Comparison of ENCODE assay signal across 16 cellular contexts in the genomic region with DNA sequence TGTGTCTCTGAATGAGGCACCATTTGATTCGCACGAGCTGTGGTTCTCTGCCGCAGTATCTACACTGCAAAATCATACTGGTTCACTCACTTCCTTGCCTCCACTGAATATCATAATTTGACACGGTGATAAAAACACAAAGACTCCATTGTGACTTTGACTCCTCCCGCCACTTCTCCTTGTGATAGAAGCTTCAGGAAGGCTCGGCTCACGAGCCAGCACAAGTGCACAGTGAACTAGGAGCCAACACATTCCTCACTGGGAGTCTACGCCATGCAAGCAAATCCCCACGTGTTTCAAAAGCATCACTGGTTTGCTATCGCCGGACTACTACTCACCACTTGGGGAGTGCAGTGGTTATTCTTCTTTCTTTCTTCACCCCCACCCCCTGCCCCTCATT.
A peak's percentile ranks its signal among the peaks of the same experiment; 100 is the strongest.
DNase-seq lines count a peak whose midpoint lies in the region; ATAC-seq and TF ChIP-seq lines count a peak whose summit lies in the region.
"Had no signal": no experiment of that assay in that cellular context is flagged by ENCODE, and none has a peak within 500 bp of the region (broad histone marks: within the 10 kb centered on the region; RNA-seq: fewer than 3 reads in every experiment).

No MANE protein-coding gene starts in this region.

- no peaks in the 10 kb centered on the region for H3K36me3 ChIP-seq in RWPE2 (ENCODE audit: low read depth)
- H3K36me3 ChIP-seq in neural progenitor cell: no peaks in the 10 kb centered on the region
- H3K36me3 ChIP-seq: BE2C, HAP-1 had no signal

- peak overlapping the region; percentile 67 for H3K27ac Mint-ChIP-seq in neural progenitor cell
- H3K27ac Mint-ChIP-seq: CD4-positive, alpha-beta memory T cell had no signal

- H3K4me2 ChIP-seq in neural progenitor cell: no peak overlapping the region
- H3K4me2 ChIP-seq: A549 had no signal

- H3K27me3 ChIP-seq in RWPE2 (ENCODE audit: insufficient read depth, poor library complexity, severe bottlenecking) (no peaks in the 10 kb centered on the region), neural progenitor cell (no peaks in the 10 kb centered on the region)
- H3K27me3 ChIP-seq: BE2C had no signal

- H3K4me1 ChIP-seq in RWPE2 (ENCODE audit: insufficient read depth, poor library complexity, severe bottlenecking): no peaks in the 10 kb centered on the region
- H3K4me1 ChIP-seq in neural progenitor cell: peaks cover 8% of the 10 kb centered on the region
- H3K4me1 ChIP-seq: A549, HAP-1 had no signal

- ATAC-seq in RWPE2 (ENCODE audit: low read depth): 0 out of 3 replicates have a peak, but pooled peaks have one; percentile 25
- no peak for ATAC-seq in GM21447 (IDR thresholded peaks at IDR 0.05; ENCODE audit: unreplicated experiment)
- ATAC-seq: A549 had no signal

- H3K27me3 Mint-ChIP-seq in neural progenitor cell (ENCODE audit: insufficient read depth, low read depth): peaks cover 9% of the 10 kb centered on the region

- no peaks in the 10 kb centered on the region for H3K79me2 ChIP-seq in neural progenitor cell (ENCODE audit: low read depth)

- no peak overlapping the region for H3K27ac ChIP-seq in RWPE2 (ENCODE audit: poor library complexity, severe bottlenecking)
- no peak overlapping the region for H3K27ac ChIP-seq in epithelial cell of prostate
- no peak overlapping the region for H3K27ac ChIP-seq in neural progenitor cell
- H3K27ac ChIP-seq: A549, C4-2B, HL-60 had no signal

- H3K9me3 Mint-ChIP-seq in neural progenitor cell: peaks cover 2% of the 10 kb centered on the region
- H3K9me3 Mint-ChIP-seq: CD4-positive, alpha-beta memory T cell had no signal

- TF ChIP-seq CTCF in RWPE2 (IDR thresholded peaks at IDR 0.05; ENCODE audit: poor library complexity, severe bottlenecking): no peak
- no peak for TF ChIP-seq CTCF in neural progenitor cell (IDR thresholded peaks at IDR 0.05)

- no peaks in the 10 kb centered on the region for H3K36me3 Mint-ChIP-seq in neural progenitor cell
- H3K36me3 Mint-ChIP-seq: CD4-positive, alpha-beta memory T cell had no signal

- no peaks in the 10 kb centered on the region for H3K9me3 ChIP-seq in RWPE2 (ENCODE audit: severe bottlenecking)
- H3K9me3 ChIP-seq in neural progenitor cell (ENCODE audit: low read depth): no peaks in the 10 kb centered on the region
- H3K9me3 ChIP-seq: A549, BE2C, HAP-1 had no signal

- H2AFZ ChIP-seq in neural progenitor cell (replicated peaks): no peak overlapping the region

- H3K4me1 Mint-ChIP-seq in neural progenitor cell: peaks cover 33% of the 10 kb centered on the region
- H3K4me1 Mint-ChIP-seq: CD4-positive, alpha-beta memory T cell had no signal

- H3K4me3 ChIP-seq in RWPE2 (ENCODE audit: severe bottlenecking): no peak overlapping the region
- H3K4me3 ChIP-seq in neural progenitor cell: no peak overlapping the region
- H3K4me3 ChIP-seq: A549, HAP-1 had no signal

- no peaks in the 10 kb centered on the region for H4K20me1 ChIP-seq in neural progenitor cell (ENCODE audit: low read depth)

- H3K4me3 Mint-ChIP-seq in neural progenitor cell: no peak overlapping the region
- H3K4me3 Mint-ChIP-seq: CD4-positive, alpha-beta memory T cell had no signal

- DNase-seq in RWPE2 (ENCODE audit: low spot score) (no peak), epithelial cell of prostate (ENCODE audit: low read depth, low spot score) (peak; percentile 24), neural progenitor cell (ENCODE audit: low spot score) (no peak), GOT3 (lab: John Stamatoyannopoulos, UW) (no peak), NCI-H2081 (lab: John Stamatoyannopoulos, UW) (no peak), DMS114 treated with DMSO at 0.1 percent for 48 hours (lab: John Stamatoyannopoulos, UW; ENCODE audit: unreplicated experiment) (no peak)
- DNase-seq: BE2C; CD4-positive, alpha-beta memory T cell; COR-L47; DND-41; GDM1 had no signal

- no peaks in the 10 kb centered on the region for H3F3A ChIP-seq in neural progenitor cell (ENCODE audit: low read depth)

- no peak overlapping the region for H3K9ac ChIP-seq in neural progenitor cell
